14 cellular contexts compared by ENCODE assay signal in the genomic region with DNA sequence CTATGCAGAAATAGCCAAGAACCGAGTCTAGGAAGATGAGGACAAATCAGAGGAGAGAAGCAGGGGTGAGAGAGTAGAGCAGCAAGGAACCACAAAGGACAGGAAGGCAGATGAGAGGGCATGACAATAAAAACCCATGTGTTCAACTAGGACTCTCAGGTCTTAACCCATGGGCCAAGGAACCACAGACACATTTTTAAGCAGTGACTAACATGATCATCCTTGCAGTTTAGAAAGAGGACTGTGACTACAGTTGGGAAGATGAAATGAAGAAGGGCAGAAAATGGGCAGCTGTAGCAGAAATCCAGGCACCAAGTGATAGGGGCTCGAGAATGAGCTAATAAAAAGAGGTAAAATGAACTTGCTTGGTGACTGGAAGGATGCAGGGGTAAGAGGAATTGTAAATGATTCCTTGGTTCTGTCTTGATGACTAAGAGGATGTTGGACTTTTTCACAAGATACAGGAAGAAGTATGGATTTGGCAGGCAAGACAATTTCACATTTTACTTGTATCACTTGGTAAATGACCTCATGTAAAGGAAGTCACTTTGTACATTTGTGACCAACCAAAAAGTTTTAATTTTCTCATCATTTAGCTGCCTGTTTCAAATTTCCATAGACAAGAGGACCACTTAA. TPM values are rescaled to one million over a fixed set of nuclear protein-coding genes. Genes with fewer than 3 reads are reported as not detected.
DNase-seq lines count a peak whose midpoint lies in the region; ATAC-seq, FAIRE-seq and TF ChIP-seq lines count a peak whose summit lies in the region.
"Had no signal": no experiment of that assay in that cellular context is flagged by ENCODE, and none has a peak within 500 bp of the region (broad histone marks: within the 10 kb centered on the region; RNA-seq: fewer than 3 reads in every experiment).

No MANE protein-coding gene starts in this region.

- peaks cover 17 to 85% (median 42%) of the 10 kb centered on the region in 3 donors for H3K4me1 ChIP-seq in esophagus squamous epithelium

- peaks cover 2% of the 10 kb centered on the region for H3K36me3 Mint-ChIP-seq in activated naive CD8-positive, alpha-beta T cell treated with anti-CD3 and anti-CD28 coated beads, Interleukin-2, amount 50 U/mL, for 24 hours (ENCODE audit: low read depth)

- H3K9me3 ChIP-seq in esophagus squamous epithelium = no peaks in the 10 kb centered on the region
- H3K9me3 ChIP-seq: pancreas had no signal

- no peaks in the 10 kb centered on the region for H3K27me3 ChIP-seq in esophagus squamous epithelium
- H3K27me3 ChIP-seq: pancreas had no signal

- H3K4me1 Mint-ChIP-seq in activated naive CD8-positive, alpha-beta T cell treated with anti-CD3 and anti-CD28 coated beads, Interleukin-2, amount 50 U/mL, for 24 hours = peaks cover 56% of the 10 kb centered on the region

- DNase-seq in AG08395 (ENCODE audit: low spot score) (peak; percentile 19), H54 (ENCODE audit: insufficient read length, low spot score) (no peak), glomerular visceral epithelial cell (ENCODE audit: extremely low spot score) (peak; percentile 91), NCI-H82 treated with DMSO at 0.1 percent for 48 hours (lab: John Stamatoyannopoulos, UW; ENCODE audit: unreplicated experiment) (no peak), esophagus squamous epithelium (lab: John Stamatoyannopoulos, UW) (no peak)
- DNase-seq in activated naive CD8-positive, alpha-beta T cell treated with anti-CD3 and anti-CD28 coated beads, Interleukin-2, amount 50 U/mL, for 24 hours = no peak
- no peak for DNase-seq in stimulated activated CD4-positive, alpha-beta T cell treated with anti-CD3 and anti-CD28 coated beads, Interleukin-4, amount 100 ng/mL, for 24 hours
- DNase-seq: activated CD8-positive, alpha-beta T cell treated with anti-CD3 and anti-CD28 coated beads, Interleukin-2, amount 10 ng/mL, durations not matched to agents 7 days and 5 days; cortex of kidney; pancreas; small intestine had no signal

- H3K9me3 Mint-ChIP-seq in activated naive CD8-positive, alpha-beta T cell treated with anti-CD3 and anti-CD28 coated beads, Interleukin-2, amount 50 U/mL, for 24 hours = no peaks in the 10 kb centered on the region
- H3K9me3 Mint-ChIP-seq: stimulated activated memory B cell treated with anti-CD40 and anti-IgM and Interleukin-4, amounts not matched to agents 10 μg/mL and 1 μg/mL and 100 μg/mL, for 72 hours had no signal

- H3K27me3 Mint-ChIP-seq in activated naive CD8-positive, alpha-beta T cell treated with anti-CD3 and anti-CD28 coated beads, Interleukin-2, amount 50 U/mL, for 24 hours = no peaks in the 10 kb centered on the region
- H3K27me3 Mint-ChIP-seq: stimulated activated memory B cell treated with anti-CD40 and anti-IgM and Interleukin-4, amounts not matched to agents 10 μg/mL and 1 μg/mL and 100 μg/mL, for 72 hours had no signal

- FAIRE-seq in H54 (lab: Jason Lieb, UNC) = peak; percentile 91
- FAIRE-seq: pancreas, small intestine had no signal

- H3K36me3 ChIP-seq in esophagus squamous epithelium = no peaks in the 10 kb centered on the region
- H3K36me3 ChIP-seq: pancreas had no signal

- no peak overlapping the region for H3K4me3 ChIP-seq in esophagus squamous epithelium
- H3K4me3 ChIP-seq: pancreas, SK-N-MC had no signal

- TF ChIP-seq POLR2A in H54 (IDR thresholded peaks at IDR 0.05; ENCODE audit: low read depth, low read length) (no peak), esophagus squamous epithelium (IDR thresholded peaks at IDR 0.05) (no peak)

- peak; percentile 74 for ATAC-seq in activated naive CD8-positive, alpha-beta T cell treated with anti-CD3 and anti-CD28 coated beads, Interleukin-2, amount 50 U/mL, for 24 hours
- no peak for ATAC-seq in HG03565 (IDR thresholded peaks at IDR 0.05; ENCODE audit: unreplicated experiment)
- ATAC-seq: activated CD8-positive, alpha-beta T cell treated with anti-CD3 and anti-CD28 coated beads, Interleukin-2, amount 10 ng/mL, durations not matched to agents 7 days and 5 days; pancreas; stimulated activated memory B cell treated with anti-CD40 and anti-IgM and Interleukin-4, amounts not matched to agents 10 μg/mL and 1 μg/mL and 100 μg/mL, for 72 hours had no signal

- H3K27ac ChIP-seq in esophagus squamous epithelium = no peak overlapping the region
- H3K27ac ChIP-seq: pancreas, SK-N-MC had no signal

- no peak for TF ChIP-seq CTCF in esophagus squamous epithelium (IDR thresholded peaks at IDR 0.05)

- peak overlapping the region; percentile 16 for H3K27ac Mint-ChIP-seq in activated naive CD8-positive, alpha-beta T cell treated with anti-CD3 and anti-CD28 coated beads, Interleukin-2, amount 50 U/mL, for 24 hours
- H3K27ac Mint-ChIP-seq: activated CD8-positive, alpha-beta T cell treated with anti-CD3 and anti-CD28 coated beads, Interleukin-2, amount 10 ng/mL, durations not matched to agents 7 days and 5 days; stimulated activated memory B cell treated with anti-CD40 and anti-IgM and Interleukin-4, amounts not matched to agents 10 μg/mL and 1 μg/mL and 100 μg/mL, for 72 hours had no signal

- H3K4me3 Mint-ChIP-seq in activated naive CD8-positive, alpha-beta T cell treated with anti-CD3 and anti-CD28 coated beads, Interleukin-2, amount 50 U/mL, for 24 hours = no peak overlapping the region
- H3K4me3 Mint-ChIP-seq: activated CD8-positive, alpha-beta T cell treated with anti-CD3 and anti-CD28 coated beads, Interleukin-2, amount 10 ng/mL, durations not matched to agents 7 days and 5 days; stimulated activated memory B cell treated with anti-CD40 and anti-IgM and Interleukin-4, amounts not matched to agents 10 μg/mL and 1 μg/mL and 100 μg/mL, for 72 hours had no signal

- intact Hi-C loops in esophagus squamous epithelium (cut with DNase I) = no loop called here

- WGBS in esophagus squamous epithelium, 2 donors = 59 to 84% methylated on average over 2 of the region's 2 CpGs

RNA-seq across cellular contexts. Expression of gene SGMS1, which starts 22.8 kb away (rescaled TPM):
- 10 to 100 TPM; 39.4 to 64.1 (median 54.9) TPM for total RNA-seq in esophagus squamous epithelium

Comparison
In these comparisons a context has a peak if more than half of its experiments do, and no peak if none do; other contexts are left out.
1. DNase-seq: peak in AG08395 (single experiment) and glomerular visceral epithelial cell (single experiment); none in H54 (single experiment), activated naive CD8-positive, alpha-beta T cell treated with anti-CD3 and anti-CD28 coated beads, Interleukin-2, amount 50 U/mL, for 24 hours (single experiment), stimulated activated CD4-positive, alpha-beta T cell treated with anti-CD3 and anti-CD28 coated beads, Interleukin-4, amount 100 ng/mL, for 24 hours (single experiment), NCI-H82 treated with DMSO at 0.1 percent for 48 hours (single experiment) and esophagus squamous epithelium (single experiment).